Comparison of ENCODE assay signal across 8 cellular contexts in the genomic region with DNA sequence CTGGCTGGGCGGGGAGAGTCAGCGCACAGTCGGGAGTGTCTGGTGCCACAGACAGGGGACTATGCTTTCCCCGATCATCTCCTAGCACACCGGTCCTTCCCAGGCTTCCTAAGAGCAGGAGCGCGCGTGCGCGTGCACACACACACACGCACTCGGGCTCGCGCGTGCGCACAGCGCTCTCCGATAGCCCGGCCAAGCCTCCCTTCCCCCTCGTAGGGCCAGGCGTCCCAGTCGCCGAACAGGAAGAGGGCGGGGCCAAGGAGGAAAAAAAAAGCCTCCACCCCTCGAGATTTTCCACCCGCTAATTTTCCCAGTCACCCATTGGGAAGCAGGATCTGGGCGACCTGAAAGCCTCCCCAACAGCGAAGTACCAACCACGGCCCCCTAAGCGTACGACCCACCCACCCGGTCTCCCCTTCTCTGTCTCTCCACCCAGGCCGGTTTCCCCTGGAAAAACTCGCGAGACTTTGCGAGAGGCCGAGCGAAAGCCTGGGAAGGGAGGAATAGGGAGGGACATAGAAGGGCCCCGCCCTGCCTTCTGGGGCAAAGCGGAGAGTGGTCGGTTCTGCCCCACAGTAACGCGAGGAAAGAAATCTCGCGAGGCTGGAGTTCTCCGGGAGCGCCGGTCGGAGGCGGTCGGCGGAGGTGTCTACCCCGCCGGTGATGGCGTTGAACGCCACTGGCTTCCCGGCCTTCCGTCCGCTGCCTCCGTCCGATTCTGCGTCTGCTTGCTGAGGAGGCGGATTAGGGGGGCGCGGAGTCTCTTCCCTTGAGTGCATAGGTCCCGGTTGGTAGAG. TPM values are rescaled to one million over a fixed set of nuclear protein-coding genes. Genes with fewer than 3 reads are reported as not detected.
A peak's percentile ranks its signal among the peaks of the same experiment; 100 is the strongest.
DNase-seq lines count a peak whose midpoint lies in the region; ATAC-seq, FAIRE-seq and TF ChIP-seq lines count a peak whose summit lies in the region.

A gene (plus strand): TSS at position 608 of the 797 bp plus-strand sequence. CDS start 15,689 bp downstream, outside the sequence.
A gene with protein sequence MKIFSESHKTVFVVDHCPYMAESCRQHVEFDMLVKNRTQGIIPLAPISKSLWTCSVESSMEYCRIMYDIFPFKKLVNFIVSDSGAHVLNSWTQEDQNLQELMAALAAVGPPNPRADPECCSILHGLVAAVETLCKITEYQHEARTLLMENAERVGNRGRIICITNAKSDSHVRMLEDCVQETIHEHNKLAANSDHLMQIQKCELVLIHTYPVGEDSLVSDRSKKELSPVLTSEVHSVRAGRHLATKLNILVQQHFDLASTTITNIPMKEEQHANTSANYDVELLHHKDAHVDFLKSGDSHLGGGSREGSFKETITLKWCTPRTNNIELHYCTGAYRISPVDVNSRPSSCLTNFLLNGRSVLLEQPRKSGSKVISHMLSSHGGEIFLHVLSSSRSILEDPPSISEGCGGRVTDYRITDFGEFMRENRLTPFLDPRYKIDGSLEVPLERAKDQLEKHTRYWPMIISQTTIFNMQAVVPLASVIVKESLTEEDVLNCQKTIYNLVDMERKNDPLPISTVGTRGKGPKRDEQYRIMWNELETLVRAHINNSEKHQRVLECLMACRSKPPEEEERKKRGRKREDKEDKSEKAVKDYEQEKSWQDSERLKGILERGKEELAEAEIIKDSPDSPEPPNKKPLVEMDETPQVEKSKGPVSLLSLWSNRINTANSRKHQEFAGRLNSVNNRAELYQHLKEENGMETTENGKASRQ (minus strand): TSS at position 119 of the 797 bp plus-strand sequence. CDS start 1,178 bp downstream, outside the sequence.

- peak within 1 kb of the TSS; percentile 87 to 97 (median 94) for H3K27ac ChIP-seq in adrenal gland
- peak within 1 kb of the TSS; percentile 94 to 98 (median 97) for H3K27ac ChIP-seq in heart left ventricle
- H3K27ac ChIP-seq in upper lobe of left lung = peak within 1 kb of the TSS; percentile 90 to 98 (median 96)

- peak; percentile 72 for DNase-seq in GM12892 (ENCODE audit: insufficient read length)
- DNase-seq in NCI-H146 (lab: John Stamatoyannopoulos, UW) = peak; percentile 99
- peak; percentile 93 to 98 (median 95) for DNase-seq in T-helper 1 cell
- peak; percentile 99 to 100 (median 99) for DNase-seq in adrenal gland
- DNase-seq in heart left ventricle = peak; percentile 99 to 100 (median 99)
- peak; percentile 94 to 100 (median 96) for DNase-seq in posterior cingulate gyrus
- peak; percentile 99 for DNase-seq in upper lobe of left lung

- peak; percentile 82 for ATAC-seq in HG02852 (IDR thresholded peaks at IDR 0.05; ENCODE audit: unreplicated experiment)
- ATAC-seq in heart left ventricle = peak; percentile 97 to 99 (median 98)
- ATAC-seq in upper lobe of left lung (ENCODE audit: low FRiP score in 2 of 2) = peak; percentile 98 to 100

- H3K9me3 ChIP-seq in adrenal gland (replicated peaks in 1 of 3) = no peaks in the 10 kb centered on the region
- H3K9me3 ChIP-seq in heart left ventricle = no peaks in the 10 kb centered on the region
- no peaks in the 10 kb centered on the region for H3K9me3 ChIP-seq in upper lobe of left lung

- no peaks in the 10 kb centered on the region for H3K27me3 ChIP-seq in adrenal gland
- H3K27me3 ChIP-seq in heart left ventricle = no peaks in the 10 kb centered on the region
- no peaks in the 10 kb centered on the region for H3K27me3 ChIP-seq in upper lobe of left lung

- H3K4me3 ChIP-seq in adrenal gland (peak within 1 kb of the TSS; percentile 36 to 94 (median 84)), heart left ventricle (peak within 1 kb of the TSS; percentile 70 to 97 (median 88)), upper lobe of left lung (peak within 1 kb of the TSS; percentile 74 to 93 (median 90))

- TF ChIP-seq POLR2A in GM12892 (IDR thresholded peaks at IDR 0.05; ENCODE audit: low read depth, low read length) (peak; percentile 95), adrenal gland (IDR thresholded peaks at IDR 0.05) (peak; percentile 97 to 98), heart left ventricle (IDR thresholded peaks at IDR 0.05) (peak; percentile 77 to 98), upper lobe of left lung (IDR thresholded peaks at IDR 0.05) (peak in 3 of 4 donors; percentile 91 to 98 (median 97))

- WGBS in adrenal gland, 4 donors = 0 to 3% (median 1%) methylated on average over 6 to 66 of the region's 66 CpGs
- 0 to 1% (median 0%) methylated on average over 59 to 66 of the region's 66 CpGs for WGBS in heart left ventricle, 4 donors
- WGBS in upper lobe of left lung, 2 donors = 0 to 1% methylated on average over 32 to 47 of the region's 66 CpGs

- no peaks in the 10 kb centered on the region for H3K36me3 ChIP-seq in adrenal gland (replicated peaks in 1 of 2)
- peaks cover 0 to 10% (median 1%) of the 10 kb centered on the region in 9 donors for H3K36me3 ChIP-seq in heart left ventricle
- H3K36me3 ChIP-seq in upper lobe of left lung = no peaks in the 10 kb centered on the region

- no peak for TF ChIP-seq CTCF in adrenal gland (IDR thresholded peaks at IDR 0.05)
- TF ChIP-seq CTCF in heart left ventricle (IDR thresholded peaks at IDR 0.05) = no peak
- peak in 1 of 6 experiments; percentile 5 for TF ChIP-seq CTCF in upper lobe of left lung (IDR thresholded peaks at IDR 0.05)

- H3K4me1 ChIP-seq in adrenal gland (replicated peaks in 1 of 2) (peaks cover 15 to 59% of the 10 kb centered on the region in 2 donors), heart left ventricle (peaks cover 3 to 69% (median 39%) of the 10 kb centered on the region in 12 donors), upper lobe of left lung (peaks cover 41 to 61% (median 45%) of the 10 kb centered on the region in 4 donors)

- peak in 1 of 4 donors; percentile 22 for TF ChIP-seq EP300 in upper lobe of left lung (IDR thresholded peaks at IDR 0.05)

- FAIRE-seq in GM12892 (lab: Jason Lieb, UNC) = peak; percentile 94

- intact Hi-C loops in adrenal gland (cut with DNase I) (loop anchor here in 1 of 2 donors (10.0 kb wide), 1 partner anchor 77 kb away; a partner anchor contains a TSS), heart left ventricle (cut with DNase I) (loop anchor here in 9 of 10 donors (1.0 to 10.0 kb wide), 8 partner anchors 74 to 369 kb away; a partner anchor contains a TSS), posterior cingulate gyrus (cut with DNase I) (loop anchor here (2.0 to 5.0 kb wide), 3 partner anchors 51 to 816 kb away; a partner anchor contains a TSS)

RNA-seq across cellular contexts. Expression of the first gene that starts in this region (rescaled TPM):
- polyA plus RNA-seq in GM12892 (2012; ENCODE audit: missing spikeins) = 51.9 TPM
- total RNA-seq in adrenal gland (100 to 1,000 TPM in 3 of 8 donors, 10 to 100 TPM in 5; 43.5 to 154 (median 77.4) TPM), heart left ventricle (10 to 100 TPM; 26.3 to 54.9 (median 30.8) TPM), upper lobe of left lung (10 to 100 TPM; 30.3 to 89.7 (median 53.7) TPM)
- polyA plus RNA-seq in adrenal gland (10 to 100 TPM; 55.9 to 73.7 (median 66.7) TPM), heart left ventricle (10 to 100 TPM; 28.0 to 44.2 TPM)

RNA-seq across cellular contexts. Expression of the second gene that starts in this region (rescaled TPM):
- 71.0 TPM for polyA plus RNA-seq in GM12892 (2012; ENCODE audit: missing spikeins)
- total RNA-seq in adrenal gland (10 to 100 TPM; 22.7 to 54.4 (median 31.6) TPM), heart left ventricle (10 to 100 TPM; 14.1 to 24.1 (median 18.5) TPM), upper lobe of left lung (10 to 100 TPM in 4 of 6 donors, 1 to 10 TPM in 2; 7.2 to 16.8 (median 11.5) TPM)
- polyA plus RNA-seq in adrenal gland (10 to 100 TPM; 49.2 to 67.9 (median 52.7) TPM), heart left ventricle (10 to 100 TPM; 22.6 to 24.8 TPM)

Comparison
In these comparisons a context has a peak if more than half of its experiments do, and no peak if none do; other contexts are left out.
1. Peak in every context shown above with its lines: DNase-seq, ATAC-seq, H3K4me3 ChIP-seq and H3K27ac ChIP-seq.